In genomic region chr19:9436358-9436757, GRCh38 we compare ENCODE assay signal across 1 cellular context.
TF ChIP-seq lines count a peak whose summit lies in the region.

No MANE protein-coding gene starts in this region.

TF ChIP-seq in IMR-90, 13 proteins besides CTCF, POLR2A, EP300 and RAD21 (continued from another document):
- no peak for TF ChIP-seq ELK1 (IDR thresholded peaks at IDR 0.05; ENCODE audit: borderline replicate concordance, low read depth, low read length)
- TF ChIP-seq RFX5 (IDR thresholded peaks at IDR 0.05; ENCODE audit: low read depth, low read length), result no peak
- no peak for TF ChIP-seq BHLHE40 (IDR thresholded peaks at IDR 0.05; ENCODE audit: low read depth, low read length)
- TF ChIP-seq CHD1 (IDR thresholded peaks at IDR 0.05; ENCODE audit: low read depth, low read length), result no peak
- no peak for TF ChIP-seq CEBPB (IDR thresholded peaks at IDR 0.05; ENCODE audit: low read depth, low read length)
- TF ChIP-seq USF2 (IDR thresholded peaks at IDR 0.05; ENCODE audit: low read depth, low read length), result no peak
- TF ChIP-seq MAFK (IDR thresholded peaks at IDR 0.05; ENCODE audit: low read depth, low read length), result no peak
- TF ChIP-seq MAZ (IDR thresholded peaks at IDR 0.05; ENCODE audit: borderline replicate concordance, low read depth, low read length), result no peak
- no peak for TF ChIP-seq SMC3 (IDR thresholded peaks at IDR 0.05; ENCODE audit: low read depth, low read length)
- TF ChIP-seq FOS (IDR thresholded peaks at IDR 0.05; ENCODE audit: low read depth, low read length), result no peak
